In genomic region chr16:9407206-9407758, GRCh38 we compare ENCODE assay signal across 1 cellular context.
TF ChIP-seq lines count a peak whose summit lies in the region.

No MANE protein-coding gene starts in this region.

TF ChIP-seq in H1, 55 proteins besides CTCF, POLR2A, EP300 and RAD21 (continued from another document):
- TF ChIP-seq SUZ12 (IDR thresholded peaks at IDR 0.05; ENCODE audit: low read length) = no peak
- TF ChIP-seq, protein P1, sequence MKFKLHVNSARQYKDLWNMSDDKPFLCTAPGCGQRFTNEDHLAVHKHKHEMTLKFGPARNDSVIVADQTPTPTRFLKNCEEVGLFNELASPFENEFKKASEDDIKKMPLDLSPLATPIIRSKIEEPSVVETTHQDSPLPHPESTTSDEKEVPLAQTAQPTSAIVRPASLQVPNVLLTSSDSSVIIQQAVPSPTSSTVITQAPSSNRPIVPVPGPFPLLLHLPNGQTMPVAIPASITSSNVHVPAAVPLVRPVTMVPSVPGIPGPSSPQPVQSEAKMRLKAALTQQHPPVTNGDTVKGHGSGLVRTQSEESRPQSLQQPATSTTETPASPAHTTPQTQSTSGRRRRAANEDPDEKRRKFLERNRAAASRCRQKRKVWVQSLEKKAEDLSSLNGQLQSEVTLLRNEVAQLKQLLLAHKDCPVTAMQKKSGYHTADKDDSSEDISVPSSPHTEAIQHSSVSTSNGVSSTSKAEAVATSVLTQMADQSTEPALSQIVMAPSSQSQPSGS (IDR thresholded peaks at IDR 0.05; ENCODE audit: low read length) = no peak
- no peak for TF ChIP-seq FOSL1 (IDR thresholded peaks at IDR 0.05; ENCODE audit: insufficient read depth, low read depth, low read length)
- no peak for TF ChIP-seq CHD7 (IDR thresholded peaks at IDR 0.05; ENCODE audit: insufficient replicate concordance, low read length)
- TF ChIP-seq HDAC6 (IDR thresholded peaks at IDR 0.05; ENCODE audit: low read depth, low read length) = no peak
- no peak for TF ChIP-seq CREB1 (IDR thresholded peaks at IDR 0.05)
- TF ChIP-seq SIRT6 (IDR thresholded peaks at IDR 0.05; ENCODE audit: low read length) = no peak
- no peak for TF ChIP-seq CBX8 (IDR thresholded peaks at IDR 0.05; ENCODE audit: borderline replicate concordance, low read depth, low read length)
- TF ChIP-seq TAF7 (optimal IDR thresholded peaks at IDR 0.05; ENCODE audit: borderline replicate concordance, low read depth, low read length) = no peak
- TF ChIP-seq CEBPB (IDR thresholded peaks at IDR 0.05; ENCODE audit: low read depth, low read length) = no peak
- TF ChIP-seq SRF (IDR thresholded peaks at IDR 0.05; ENCODE audit: low read depth, low read length) = no peak
- TF ChIP-seq NANOG (IDR thresholded peaks at IDR 0.05; ENCODE audit: insufficient read depth, low read depth, low read length, poor library complexity, severe bottlenecking) = no peak
- TF ChIP-seq RXRA (IDR thresholded peaks at IDR 0.05; ENCODE audit: insufficient read depth, low read depth, low read length) = no peak
- TF ChIP-seq ASH2L (IDR thresholded peaks at IDR 0.05; ENCODE audit: low read length) = no peak
- no peak for TF ChIP-seq MAFK (IDR thresholded peaks at IDR 0.05; ENCODE audit: low read depth, low read length)
